Comparison of ENCODE assay signal across 29 cellular contexts in genomic region chr7:108020585-108020984, GRCh38. TPM values are rescaled to one million over a fixed set of nuclear protein-coding genes. Genes with fewer than 3 reads are reported as not detected.
"Had no signal": no experiment of that assay in that cellular context is flagged by ENCODE, and none has a peak within 500 bp of the region (broad histone marks: within the 10 kb centered on the region; RNA-seq: fewer than 3 reads in every experiment).

No MANE protein-coding gene starts in this region.

- FAIRE-seq: astrocyte, keratinocyte, urothelium cell line had no signal

- H3K4me1 ChIP-seq: prostate gland had no signal

- DNase-seq: activated B cell treated with CpG ODN at 0.5 μM for 24 hours; activated CD4-positive, alpha-beta T cell treated with anti-CD3 and anti-CD28 coated beads, Interleukin-2, amount 50 U/mL, for 1 hour; activated CD8-positive, alpha-beta T cell treated with anti-CD3 and anti-CD28 coated beads for 36 hours; activated gamma-delta T cell treated with Interleukin-2 at 50 U/mL for 16 hours; activated naive CD4-positive, alpha-beta T cell treated with anti-CD3 and anti-CD28 coated beads, Interleukin-2, amount 50 U/mL, for 16 hours; activated T-cell treated with anti-CD3 and anti-CD28 coated beads, Interleukin-2, amount 50 U/mL, for 4 hours; amniotic stem cell; brain microvascular endothelial cell; effector memory CD8-positive, alpha-beta T cell; foreskin fibroblast; head of caudate nucleus; hippocampal formation; left cardiac atrium; left ventricle myocardium superior; mammary epithelial cell; naive B cell; ovary; retina; stimulated activated CD4-positive, alpha-beta T cell treated with anti-CD3 and anti-CD28 coated beads, Interleukin-4, amount 100 ng/mL, for 24 hours; T-helper 9 cell; trophoblast cell had no signal

- H3K9me3 ChIP-seq: ovary, prostate gland, thoracic aorta had no signal

- H3K4me3 ChIP-seq: coronary artery, ovary, prostate gland, skin epidermis, thoracic aorta had no signal

- H3K27ac ChIP-seq: brain microvascular endothelial cell, coronary artery, ovary, prostate gland, skin epidermis, thoracic aorta had no signal

- H3K36me3 ChIP-seq: brain microvascular endothelial cell, ovary, prostate gland, thoracic aorta had no signal

- H3K27me3 ChIP-seq: brain microvascular endothelial cell, ovary had no signal

RNA-seq across cellular contexts. Expression of gene LAMB1, which starts 17.6 kb away (rescaled TPM):
- total RNA-seq: activated B cell treated with CpG ODN at 0.5 μM for 24 hours; activated T-helper 17 cell treated with anti-CD3 and anti-CD28 coated beads, Interleukin-2, amount 50 U/mL, for 72 hours had no signal
